8 cellular contexts compared by ENCODE assay signal in the genomic region with DNA sequence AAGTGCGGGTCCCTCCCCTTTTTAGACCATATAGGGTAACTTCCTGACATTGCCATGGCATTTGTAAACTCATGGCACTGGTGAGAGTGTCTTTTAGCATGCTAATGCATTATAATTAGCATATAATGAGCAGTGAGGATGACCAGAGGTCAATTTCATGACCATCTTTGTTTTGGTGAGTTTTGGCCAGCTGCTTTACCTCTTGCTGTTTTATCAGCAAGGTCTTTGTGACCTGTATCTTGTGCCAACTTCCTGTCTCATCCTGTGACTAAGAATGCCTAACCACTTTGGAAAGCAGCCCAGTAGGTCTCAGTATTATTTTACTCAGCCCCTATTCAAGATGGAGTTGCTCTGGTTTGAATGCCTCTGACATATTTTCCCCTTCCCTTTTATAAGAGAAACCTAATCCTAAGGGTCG.
DNase-seq lines count a peak whose midpoint lies in the region; ATAC-seq and TF ChIP-seq lines count a peak whose summit lies in the region.
"Not testable (repeated sequence)": the region's sequence is repeated elsewhere in the genome, so short reads cannot be mapped to it uniquely, and the experiment has no call there.

No MANE protein-coding gene starts in this region.

- TF ChIP-seq CTCF in heart right ventricle (IDR thresholded peaks at IDR 0.05); mucosa of descending colon (IDR thresholded peaks at IDR 0.05); vagina (IDR thresholded peaks at IDR 0.05): not testable (repeated sequence)

- intact Hi-C loops in heart right ventricle (cut with DNase I); mucosa of descending colon (cut with DNase I, micrococcal nuclease); vagina (cut with DNase I): not testable (repeated sequence)

- not testable (repeated sequence) for ATAC-seq in SK-N-SH treated with all-trans-retinoic acid at 6 μM for 48 hours
- ATAC-seq in heart right ventricle = peak; percentile 58 to 89 (median 80)
- peak; percentile 26 for ATAC-seq in mucosa of descending colon

- not testable (repeated sequence) for H3K36me3 ChIP-seq in HUES48 (ENCODE audit: control insufficient read depth, insufficient read depth, low read length); heart right ventricle; mucosa of descending colon (ENCODE audit: low read depth); vagina

- 62% methylated on average over 2 of the region's 2 CpGs for WGBS in heart right ventricle, 2 donors

- H3K4me1 ChIP-seq in HUES48 (ENCODE audit: control insufficient read depth, insufficient read depth, low read length) (peaks cover 79% of the 10 kb centered on the region), heart right ventricle (peaks cover 0 to 48% (median 12%) of the 10 kb centered on the region in 9 donors), vagina (peaks cover 28% of the 10 kb centered on the region)
- H3K4me1 ChIP-seq in mucosa of descending colon (ENCODE audit: low read depth) = not testable (repeated sequence)

- H3K27me3 ChIP-seq in HUES48 (ENCODE audit: control insufficient read depth, insufficient read depth, low read length); heart right ventricle; vagina: not testable (repeated sequence)

- not testable (repeated sequence) for H3K9ac ChIP-seq in HUES48 (ENCODE audit: low read depth, low read length)

- TF ChIP-seq POLR2A in vagina (IDR thresholded peaks at IDR 0.05) = not testable (repeated sequence)

- H3K9me3 ChIP-seq in HUES48 (ENCODE audit: control insufficient read depth, insufficient read depth, low read length); heart right ventricle; mucosa of descending colon; vagina: not testable (repeated sequence)

- peak overlapping the region; percentile 73 for H3K27ac ChIP-seq in HUES48 (ENCODE audit: low read depth, low read length)
- H3K27ac ChIP-seq in heart right ventricle = peak overlapping the region in 9 of 10 donors; percentile 33 to 71 (median 65)
- H3K27ac ChIP-seq in vagina = peak overlapping the region; percentile 72

- H3K4me3 ChIP-seq in HUES48 (ENCODE audit: low read depth, low read length) = 0 out of 2 replicates have a peak overlapping the region, but pooled peaks have one; percentile 29
- H3K4me3 ChIP-seq in heart right ventricle, mucosa of descending colon, vagina: not testable (repeated sequence)

- DNase-seq in Daoy (ENCODE audit: low read depth) = peak; percentile 89
- peak; percentile 46 for DNase-seq in NCI-H345 (lab: John Stamatoyannopoulos, UW)
- DNase-seq in dermis microvascular lymphatic vessel endothelial cell (ENCODE audit: low read depth in 2 of 2) = peak; percentile 70 to 73
- peak in 1 of 2 donors; percentile 61 for DNase-seq in heart right ventricle
- peak in 1 of 3 donors; percentile 17 for DNase-seq in mucosa of descending colon
- DNase-seq in vagina (ENCODE audit: extremely low spot score in 2 of 2) = not testable (repeated sequence)

TF ChIP-seq in SK-N-SH treated with all-trans-retinoic acid at 6 μM for 48 hours, 23 proteins besides CTCF, POLR2A, EP300 and RAD21:
- TF ChIP-seq SNAI2 (CRISPR knock-in tag; IDR thresholded peaks at IDR 0.05) (peak; percentile 97), CSDC2 (CRISPR knock-in tag; IDR thresholded peaks at IDR 0.05) (peak; percentile 99), TCF4 (CRISPR knock-in tag; IDR thresholded peaks at IDR 0.05; ENCODE audit: borderline replicate concordance) (peak; percentile 26; the same call in 1 of the 2 replicates), ZFP3 (CRISPR knock-in tag; IDR thresholded peaks at IDR 0.05) (peak; percentile 88), ISL1 (CRISPR knock-in tag; IDR thresholded peaks at IDR 0.05) (peak; percentile 64), ZNF8 (CRISPR knock-in tag; IDR thresholded peaks at IDR 0.05) (peak; percentile 32; the same call in 1 of the 2 replicates)
- TF ChIP-seq, protein P1, sequence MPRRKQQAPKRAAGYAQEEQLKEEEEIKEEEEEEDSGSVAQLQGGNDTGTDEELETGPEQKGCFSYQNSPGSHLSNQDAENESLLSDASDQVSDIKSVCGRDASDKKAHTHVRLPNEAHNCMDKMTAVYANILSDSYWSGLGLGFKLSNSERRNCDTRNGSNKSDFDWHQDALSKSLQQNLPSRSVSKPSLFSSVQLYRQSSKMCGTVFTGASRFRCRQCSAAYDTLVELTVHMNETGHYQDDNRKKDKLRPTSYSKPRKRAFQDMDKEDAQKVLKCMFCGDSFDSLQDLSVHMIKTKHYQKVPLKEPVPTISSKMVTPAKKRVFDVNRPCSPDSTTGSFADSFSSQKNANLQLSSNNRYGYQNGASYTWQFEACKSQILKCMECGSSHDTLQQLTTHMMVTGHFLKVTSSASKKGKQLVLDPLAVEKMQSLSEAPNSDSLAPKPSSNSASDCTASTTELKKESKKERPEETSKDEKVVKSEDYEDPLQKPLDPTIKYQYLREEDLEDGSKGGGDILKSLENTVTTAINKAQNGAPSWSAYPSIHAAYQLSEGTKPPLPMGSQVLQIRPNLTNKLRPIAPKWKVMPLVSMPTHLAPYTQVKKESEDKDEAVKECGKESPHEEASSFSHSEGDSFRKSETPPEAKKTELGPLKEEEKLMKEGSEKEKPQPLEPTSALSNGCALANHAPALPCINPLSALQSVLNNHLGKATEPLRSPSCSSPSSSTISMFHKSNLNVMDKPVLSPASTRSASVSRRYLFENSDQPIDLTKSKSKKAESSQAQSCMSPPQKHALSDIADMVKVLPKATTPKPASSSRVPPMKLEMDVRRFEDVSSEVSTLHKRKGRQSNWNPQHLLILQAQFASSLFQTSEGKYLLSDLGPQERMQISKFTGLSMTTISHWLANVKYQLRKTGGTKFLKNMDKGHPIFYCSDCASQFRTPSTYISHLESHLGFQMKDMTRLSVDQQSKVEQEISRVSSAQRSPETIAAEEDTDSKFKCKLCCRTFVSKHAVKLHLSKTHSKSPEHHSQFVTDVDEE (CRISPR knock-in tag; IDR thresholded peaks at IDR 0.05) = 0 out of 2 replicates have a peak, but pooled peaks have one; percentile 23
